ENCODE assay signal across 10 cellular contexts in the genomic region with DNA sequence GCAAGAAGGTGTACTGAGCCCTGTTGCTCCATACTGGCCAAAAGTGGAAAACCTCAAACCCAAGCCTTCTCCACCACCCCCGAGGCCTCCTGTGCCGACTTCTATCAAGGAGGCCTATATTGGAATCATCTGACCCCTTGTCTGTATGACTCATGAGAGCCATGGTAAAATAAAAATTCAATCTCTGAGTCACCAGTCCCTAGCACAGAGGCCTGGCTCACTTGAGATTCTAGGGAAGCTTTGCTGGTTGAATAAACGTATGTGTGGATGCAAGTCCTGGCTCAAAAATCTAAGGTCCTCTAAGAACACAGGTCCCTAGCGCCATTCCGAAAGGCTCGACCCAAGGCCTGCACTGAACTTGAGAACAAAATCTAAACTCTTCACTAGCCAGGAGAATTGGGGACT. TPM values are rescaled to one million over a fixed set of nuclear protein-coding genes. Genes with fewer than 3 reads are reported as not detected.
DNase-seq lines count a peak whose midpoint lies in the region; ATAC-seq and TF ChIP-seq lines count a peak whose summit lies in the region.
"Had no signal": no experiment of that assay in that cellular context is flagged by ENCODE, and none has a peak within 500 bp of the region (broad histone marks: within the 10 kb centered on the region; RNA-seq: fewer than 3 reads in every experiment).

No MANE protein-coding gene starts in this region.

- H3K27ac Mint-ChIP-seq in T-helper 1 cell treated with Interleukin-12 subunit alpha and Interleukin-12 subunit beta and Interleukin-4 antibody, amounts not matched to agents 30 μg/mL and 1 μg/mL, for 36 hours = peak overlapping the region; percentile 89
- H3K27ac Mint-ChIP-seq in activated CD8-positive, alpha-beta T cell treated with anti-CD3 and anti-CD28 coated beads, Interleukin-2, amount 10 ng/mL, durations not matched to agents 7 days and 5 days = peak overlapping the region; percentile 85
- peak overlapping the region; percentile 91 to 98 for H3K27ac Mint-ChIP-seq in stimulated activated naive CD8-positive, alpha-beta T cell treated with anti-CD3 and anti-CD28 coated beads, Interleukin-15, amount 100 ng/mL, for 72 hours
- peak overlapping the region in 1 of 7 donors; percentile 32 for H3K27ac Mint-ChIP-seq in CD14-positive monocyte

- peaks cover 62% of the 10 kb centered on the region for H3K36me3 Mint-ChIP-seq in T-helper 1 cell treated with Interleukin-12 subunit alpha and Interleukin-12 subunit beta and Interleukin-4 antibody, amounts not matched to agents 30 μg/mL and 1 μg/mL, for 36 hours (ENCODE audit: low read depth)
- peaks cover 67% of the 10 kb centered on the region for H3K36me3 Mint-ChIP-seq in activated CD8-positive, alpha-beta T cell treated with anti-CD3 and anti-CD28 coated beads, Interleukin-2, amount 10 ng/mL, durations not matched to agents 7 days and 5 days (ENCODE audit: low read depth)
- peaks cover 61 to 76% of the 10 kb centered on the region in 2 donors for H3K36me3 Mint-ChIP-seq in CD14-positive monocyte

- H3K4me1 ChIP-seq in testis = peaks cover 6% of the 10 kb centered on the region

- H3K27me3 ChIP-seq in testis = no peaks in the 10 kb centered on the region

- WGBS in testis, 2 donors = 79 to 82% methylated on average over 6 of the region's 6 CpGs

- no peak overlapping the region for H3K4me3 Mint-ChIP-seq in T-helper 1 cell treated with Interleukin-12 subunit alpha and Interleukin-12 subunit beta and Interleukin-4 antibody, amounts not matched to agents 30 μg/mL and 1 μg/mL, for 36 hours
- H3K4me3 Mint-ChIP-seq in activated CD8-positive, alpha-beta T cell treated with anti-CD3 and anti-CD28 coated beads, Interleukin-2, amount 10 ng/mL, durations not matched to agents 7 days and 5 days = no peak overlapping the region
- peak overlapping the region; percentile 77 to 81 for H3K4me3 Mint-ChIP-seq in stimulated activated naive CD8-positive, alpha-beta T cell treated with anti-CD3 and anti-CD28 coated beads, Interleukin-15, amount 100 ng/mL, for 72 hours
- no peak overlapping the region for H3K4me3 Mint-ChIP-seq in CD14-positive monocyte

- no peaks in the 10 kb centered on the region for H3K36me3 ChIP-seq in testis (ENCODE audit: low read depth, missing control alignments)

- peak overlapping the region in 1 of 2 donors; percentile 28 for H3K27ac ChIP-seq in testis
- H3K27ac ChIP-seq: 22Rv1 had no signal

- H3K9me3 ChIP-seq in testis = no peaks in the 10 kb centered on the region

- POLR2A ChIA-PET in activated CD8-positive, alpha-beta T cell treated with anti-CD3 and anti-CD28 coated beads, Interleukin-2, amount 10 ng/mL, durations not matched to agents 7 days and 5 days (lab: Charles Lee) = interaction anchor here (1.0 to 4.1 kb wide), 6 partner anchors 11 to 114 kb away, joined by 3 to 33 read pairs (median 5); no protein-coding TSS in a partner anchor

- TF ChIP-seq CTCF in testis (IDR thresholded peaks at IDR 0.05) = no peak
- no peak for TF ChIP-seq CTCF in CD14-positive monocyte (IDR thresholded peaks at IDR 0.05)

- CTCF ChIA-PET in activated CD8-positive, alpha-beta T cell treated with anti-CD3 and anti-CD28 coated beads, Interleukin-2, amount 10 ng/mL, durations not matched to agents 7 days and 5 days (lab: Charles Lee) = interaction anchor here (0.6 to 2.9 kb wide), 9 partner anchors 10 to 114 kb away, joined by 3 to 25 read pairs (median 7); no protein-coding TSS in a partner anchor

- DNase-seq in T-helper 1 cell (no peak), glomerular visceral epithelial cell (ENCODE audit: extremely low spot score) (peak; percentile 63), testis (no peak), CD14-positive monocyte (ENCODE audit: low spot score) (no peak), NCI-H187 treated with DMSO at 0.1 percent for 48 hours (lab: John Stamatoyannopoulos, UW) (no peak)
- peak; percentile 24 for DNase-seq in activated CD8-positive, alpha-beta T cell treated with anti-CD3 and anti-CD28 coated beads, Interleukin-2, amount 10 ng/mL, durations not matched to agents 7 days and 5 days
- DNase-seq in stimulated activated naive CD8-positive, alpha-beta T cell treated with anti-CD3 and anti-CD28 coated beads, Interleukin-15, amount 100 ng/mL, for 72 hours = peak; percentile 35 to 38
- DNase-seq: NCI-H510A had no signal

- H3K9me3 Mint-ChIP-seq in T-helper 1 cell treated with Interleukin-12 subunit alpha and Interleukin-12 subunit beta and Interleukin-4 antibody, amounts not matched to agents 30 μg/mL and 1 μg/mL, for 36 hours = no peaks in the 10 kb centered on the region
- no peaks in the 10 kb centered on the region for H3K9me3 Mint-ChIP-seq in activated CD8-positive, alpha-beta T cell treated with anti-CD3 and anti-CD28 coated beads, Interleukin-2, amount 10 ng/mL, durations not matched to agents 7 days and 5 days (ENCODE audit: insufficient read depth)
- peaks cover 0 to 5% of the 10 kb centered on the region in 2 donors for H3K9me3 Mint-ChIP-seq in stimulated activated naive CD8-positive, alpha-beta T cell treated with anti-CD3 and anti-CD28 coated beads, Interleukin-15, amount 100 ng/mL, for 72 hours
- peaks cover 0 to 4% (median 2%) of the 10 kb centered on the region in 7 donors for H3K9me3 Mint-ChIP-seq in CD14-positive monocyte

- peaks cover 59% of the 10 kb centered on the region for H3K4me1 Mint-ChIP-seq in T-helper 1 cell treated with Interleukin-12 subunit alpha and Interleukin-12 subunit beta and Interleukin-4 antibody, amounts not matched to agents 30 μg/mL and 1 μg/mL, for 36 hours (ENCODE audit: low read depth)
- peaks cover 64% of the 10 kb centered on the region for H3K4me1 Mint-ChIP-seq in activated CD8-positive, alpha-beta T cell treated with anti-CD3 and anti-CD28 coated beads, Interleukin-2, amount 10 ng/mL, durations not matched to agents 7 days and 5 days (ENCODE audit: low read depth)
- peaks cover 97% of the 10 kb centered on the region for H3K4me1 Mint-ChIP-seq in stimulated activated naive CD8-positive, alpha-beta T cell treated with anti-CD3 and anti-CD28 coated beads, Interleukin-15, amount 100 ng/mL, for 72 hours
- H3K4me1 Mint-ChIP-seq in CD14-positive monocyte = peaks cover 5% of the 10 kb centered on the region

- H3K4me3 ChIP-seq in testis = no peak overlapping the region

- intact Hi-C loops in testis (cut with DNase I; ENCODE audit: low total_unique reads) = no loop called here
- intact Hi-C loops in CD14-positive monocyte (cut with micrococcal nuclease) = no loop called here

- no peaks in the 10 kb centered on the region for H3K27me3 Mint-ChIP-seq in T-helper 1 cell treated with Interleukin-12 subunit alpha and Interleukin-12 subunit beta and Interleukin-4 antibody, amounts not matched to agents 30 μg/mL and 1 μg/mL, for 36 hours (ENCODE audit: low read depth)
- H3K27me3 Mint-ChIP-seq in activated CD8-positive, alpha-beta T cell treated with anti-CD3 and anti-CD28 coated beads, Interleukin-2, amount 10 ng/mL, durations not matched to agents 7 days and 5 days (ENCODE audit: low read depth) = no peaks in the 10 kb centered on the region
- no peaks in the 10 kb centered on the region for H3K27me3 Mint-ChIP-seq in stimulated activated naive CD8-positive, alpha-beta T cell treated with anti-CD3 and anti-CD28 coated beads, Interleukin-15, amount 100 ng/mL, for 72 hours
- H3K27me3 Mint-ChIP-seq in CD14-positive monocyte (ENCODE audit: low read depth in 3 of 3) = peaks cover 0 to 3% (median 0%) of the 10 kb centered on the region in 3 donors

- no peak for TF ChIP-seq POLR2A in testis (IDR thresholded peaks at IDR 0.05)

- peak; percentile 61 for ATAC-seq in activated CD8-positive, alpha-beta T cell treated with anti-CD3 and anti-CD28 coated beads, Interleukin-2, amount 10 ng/mL, durations not matched to agents 7 days and 5 days
- ATAC-seq in stimulated activated naive CD8-positive, alpha-beta T cell treated with anti-CD3 and anti-CD28 coated beads, Interleukin-15, amount 100 ng/mL, for 72 hours = peak; percentile 74

RNA-seq across cellular contexts. Expression of gene NSMCE1, which starts 15.0 kb away (rescaled TPM):
- total RNA-seq in activated CD8-positive, alpha-beta T cell treated with anti-CD3 and anti-CD28 coated beads, Interleukin-2, amount 10 ng/mL, durations not matched to agents 7 days and 5 days = 10 to 100 TPM; 87.3 to 94.9 TPM
- 10 to 100 TPM; 58.1 to 71.1 TPM for total RNA-seq in testis
- polyA plus RNA-seq in testis (ENCODE audit: insufficient read depth, low read depth, low replicate concordance) (135 TPM), CD14-positive monocyte (10 to 100 TPM; 82.6 to 85.2 TPM)

RNA-seq across cellular contexts. Expression of gene KDM8, which starts 50.2 kb away (rescaled TPM):
- 10 to 100 TPM; 14.7 to 15.0 TPM for total RNA-seq in activated CD8-positive, alpha-beta T cell treated with anti-CD3 and anti-CD28 coated beads, Interleukin-2, amount 10 ng/mL, durations not matched to agents 7 days and 5 days
- total RNA-seq in testis = 10 to 100 TPM in 1 of 2 donors, 1 to 10 TPM in 1; 8.3 to 14.7 TPM
- polyA plus RNA-seq in testis (ENCODE audit: insufficient read depth, low read depth, low replicate concordance) (5.7 TPM), CD14-positive monocyte (1 to 10 TPM in 1 of 2 donors, under 1 TPM in 1; 0.40 to 1.5 TPM)

Comparison
In these comparisons a context has a peak if more than half of its experiments do, and no peak if none do; other contexts are left out.
1. H3K4me3 Mint-ChIP-seq: peak in stimulated activated naive CD8-positive, alpha-beta T cell treated with anti-CD3 and anti-CD28 coated beads, Interleukin-15, amount 100 ng/mL, for 72 hours (2 of 2); none in T-helper 1 cell treated with Interleukin-12 subunit alpha and Interleukin-12 subunit beta and Interleukin-4 antibody, amounts not matched to agents 30 μg/mL and 1 μg/mL, for 36 hours (single experiment), activated CD8-positive, alpha-beta T cell treated with anti-CD3 and anti-CD28 coated beads, Interleukin-2, amount 10 ng/mL, durations not matched to agents 7 days and 5 days (single experiment) and CD14-positive monocyte (0 of 2).
2. DNase-seq: peak in activated CD8-positive, alpha-beta T cell treated with anti-CD3 and anti-CD28 coated beads, Interleukin-2, amount 10 ng/mL, durations not matched to agents 7 days and 5 days (single experiment), glomerular visceral epithelial cell (single experiment) and stimulated activated naive CD8-positive, alpha-beta T cell treated with anti-CD3 and anti-CD28 coated beads, Interleukin-15, amount 100 ng/mL, for 72 hours (2 of 2); none in T-helper 1 cell (0 of 5), testis (single experiment), CD14-positive monocyte (single experiment) and NCI-H187 treated with DMSO at 0.1 percent for 48 hours (single experiment).